Comparison of ENCODE assay signal across 9 cellular contexts in the genomic region with DNA sequence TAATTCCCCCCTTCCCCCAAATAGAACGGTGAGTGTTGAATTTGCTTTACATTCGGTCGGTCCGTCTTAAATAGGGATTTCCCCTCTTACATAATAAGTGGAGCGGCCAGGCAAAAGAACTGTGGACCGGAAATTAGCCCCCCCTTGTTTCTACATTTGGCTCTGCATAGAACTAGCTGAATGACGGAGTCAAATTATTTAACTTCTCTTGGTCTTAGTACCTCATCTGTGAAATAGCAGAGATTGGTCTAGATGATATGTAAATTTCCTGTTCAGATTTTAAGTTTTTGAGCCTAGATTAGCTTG. TPM values are rescaled to one million over a fixed set of nuclear protein-coding genes. Genes with fewer than 3 reads are reported as not detected.
DNase-seq lines count a peak whose midpoint lies in the region; ATAC-seq and TF ChIP-seq lines count a peak whose summit lies in the region.
"Had no signal": no experiment of that assay in that cellular context is flagged by ENCODE, and none has a peak within 500 bp of the region (broad histone marks: within the 10 kb centered on the region; RNA-seq: fewer than 3 reads in every experiment).

No MANE protein-coding gene starts in this region.

- TF ChIP-seq CTCF in epithelial cell of esophagus (IDR thresholded peaks at IDR 0.05; ENCODE audit: insufficient read depth, low read depth, low read length, missing control alignments): no peak
- TF ChIP-seq CTCF in parathyroid adenoma (IDR thresholded peaks at IDR 0.05): no peak

- H2AFZ ChIP-seq in ACC112 (ENCODE audit: low read length, unreplicated experiment): peak overlapping the region; percentile 15
- H2AFZ ChIP-seq in parathyroid adenoma: no peak overlapping the region

- H3K27me3 ChIP-seq in ACC112 (ENCODE audit: insufficient read depth, low read length): peaks cover 31% of the 10 kb centered on the region
- no peaks in the 10 kb centered on the region for H3K27me3 ChIP-seq in parathyroid adenoma (ENCODE audit: control insufficient read depth, insufficient read depth, low read length)
- H3K27me3 ChIP-seq: body of pancreas had no signal

- DNase-seq in epithelial cell of esophagus (ENCODE audit: low read depth) (peak; percentile 47), DMS53 treated with DMSO at 0.1 percent for 48 hours (lab: John Stamatoyannopoulos, UW; ENCODE audit: unreplicated experiment) (no peak), NAMALWA (ENCODE audit: low spot score) (no peak)

- H3K36me3 ChIP-seq in ACC112 (ENCODE audit: insufficient read depth, low read length) (no peaks in the 10 kb centered on the region), parathyroid adenoma (ENCODE audit: control insufficient read depth, insufficient read depth, low read length) (no peaks in the 10 kb centered on the region)

- ATAC-seq in GM19023 (IDR thresholded peaks at IDR 0.05; ENCODE audit: unreplicated experiment) (peak; percentile 59), HG03432 (IDR thresholded peaks at IDR 0.05; ENCODE audit: unreplicated experiment) (peak; percentile 49), esophagus mucosa (no peak)

- H3K4me3 ChIP-seq in ACC112 (ENCODE audit: low read depth, low read length): peak overlapping the region; percentile 85
- H3K4me3 ChIP-seq in epithelial cell of esophagus (ENCODE audit: low read length): peak overlapping the region; percentile 93
- no peak overlapping the region for H3K4me3 ChIP-seq in parathyroid adenoma (ENCODE audit: low read depth, low read length)

- H3K9ac ChIP-seq in parathyroid adenoma: no peak overlapping the region

- H3K9me3 ChIP-seq in parathyroid adenoma (ENCODE audit: control insufficient read depth, low read length): no peaks in the 10 kb centered on the region
- H3K9me3 ChIP-seq: body of pancreas had no signal

- peak overlapping the region; percentile 95 for H3K4me2 ChIP-seq in parathyroid adenoma (ENCODE audit: low read length)

- H3K79me2 ChIP-seq in ACC112 (ENCODE audit: control insufficient read depth, insufficient read depth, low read length, unreplicated experiment) (no peaks in the 10 kb centered on the region), parathyroid adenoma (no peaks in the 10 kb centered on the region)

- no peak overlapping the region for H3K27ac ChIP-seq in ACC112 (ENCODE audit: low read depth, low read length)
- no peak overlapping the region for H3K27ac ChIP-seq in parathyroid adenoma

- H3K4me1 ChIP-seq in ACC112 (ENCODE audit: control insufficient read depth, insufficient read depth, low read length, unreplicated experiment): no peaks in the 10 kb centered on the region
- no peaks in the 10 kb centered on the region for H3K4me1 ChIP-seq in parathyroid adenoma

RNA-seq across cellular contexts. Expression of a gene that starts 1.3 kb away (rescaled TPM):
- 11.9 TPM for total RNA-seq in esophagus mucosa

RNA-seq across cellular contexts. Expression of a gene that starts 14.3 kb away (rescaled TPM):
- total RNA-seq in esophagus mucosa: 7.4 TPM

RNA-seq across cellular contexts. Expression of a gene that starts 32.3 kb away (rescaled TPM):
- total RNA-seq in esophagus mucosa: 0.12 TPM
